ENCODE assay signal across 17 cellular contexts in genomic region chr10:61262486-61263261, GRCh38.
A peak's percentile ranks its signal among the peaks of the same experiment; 100 is the strongest.
DNase-seq lines count a peak whose midpoint lies in the region; ATAC-seq and TF ChIP-seq lines count a peak whose summit lies in the region.
"Had no signal": no experiment of that assay in that cellular context is flagged by ENCODE, and none has a peak within 500 bp of the region (broad histone marks: within the 10 kb centered on the region; RNA-seq: fewer than 3 reads in every experiment).

No MANE protein-coding gene starts in this region.

- H3K79me2 ChIP-seq in SK-N-SH (ENCODE audit: insufficient read depth), result no peaks in the 10 kb centered on the region
- H3K79me2 ChIP-seq in fibroblast of lung (ENCODE audit: control insufficient read depth, insufficient read depth, low read length), result no peaks in the 10 kb centered on the region

- H2AFZ ChIP-seq in SK-N-SH (ENCODE audit: low read depth) (no peak overlapping the region), fibroblast of lung (ENCODE audit: low read length) (no peak overlapping the region)

- TF ChIP-seq CTCF in SK-N-SH (IDR thresholded peaks at IDR 0.05) (no peak), fibroblast of lung (conservative IDR thresholded peaks at IDR 0.05 in 1 of 2, IDR thresholded peaks at IDR 0.05 in 1 of 2; ENCODE audit: low read depth in 1 of 2, low read length in 2 of 2) (no peak)

- no peak overlapping the region for H3K4me3 ChIP-seq in SK-N-SH (ENCODE audit: low read depth in 2 of 2, low read length in 1 of 2)
- no peak overlapping the region for H3K4me3 ChIP-seq in fibroblast of lung (replicated peaks in 1 of 4; ENCODE audit: control extremely low read depth in 1 of 4, insufficient read depth in 1 of 4, low read depth in 3 of 4, low read length in 4 of 4)
- H3K4me3 ChIP-seq: ascending aorta, mucosa of descending colon had no signal

- H3K4me1 ChIP-seq in SK-N-SH (ENCODE audit: control insufficient read depth in 1 of 2, insufficient read depth in 2 of 2, low read depth in 1 of 2, low read length in 1 of 2) (no peaks in the 10 kb centered on the region), fibroblast of lung (ENCODE audit: control insufficient read depth, extremely low read depth, insufficient read depth, low read length) (peaks cover 2% of the 10 kb centered on the region)
- H3K4me1 ChIP-seq: ascending aorta had no signal

- H3K27ac ChIP-seq in SK-N-SH (ENCODE audit: low read depth in 2 of 2, low read length in 1 of 2) (peak overlapping the region in 1 of 2 experiments; percentile 59; a peak in 2 of 4 replicates), fibroblast of lung (ENCODE audit: insufficient read depth, low read length) (no peak overlapping the region)
- H3K27ac ChIP-seq: ascending aorta had no signal

- CTCF ChIA-PET in SK-N-SH (lab: Yijun Ruan, JAX), result interaction anchor here (1.2 kb wide), 2 partner anchors 21 to 122 kb away, joined by 3 read pairs; no protein-coding TSS in a partner anchor

- H3K9me3 ChIP-seq in SK-N-SH (no peaks in the 10 kb centered on the region), fibroblast of lung (ENCODE audit: control insufficient read depth, insufficient read depth, low read depth, low read length) (no peaks in the 10 kb centered on the region)
- H3K9me3 ChIP-seq: ascending aorta, mucosa of descending colon had no signal

- no peaks in the 10 kb centered on the region for H3K9me2 ChIP-seq in SK-N-SH

- no peak for TF ChIP-seq RAD21 in SK-N-SH (IDR thresholded peaks at IDR 0.05; ENCODE audit: low read length)

- TF ChIP-seq EP300 in SK-N-SH (IDR thresholded peaks at IDR 0.05; ENCODE audit: borderline replicate concordance in 1 of 2, low read depth in 1 of 2, low read length in 1 of 2), result no peak

- H3F3A ChIP-seq in SK-N-SH (replicated peaks; ENCODE audit: insufficient read depth), result peaks cover 3% of the 10 kb centered on the region

- no peaks in the 10 kb centered on the region for H3K36me3 ChIP-seq in SK-N-SH (replicated peaks in 1 of 2; ENCODE audit: control insufficient read depth in 1 of 2, insufficient read depth in 2 of 2, low read length in 1 of 2)
- no peaks in the 10 kb centered on the region for H3K36me3 ChIP-seq in fibroblast of lung (ENCODE audit: control insufficient read depth, insufficient read depth, low read length)
- H3K36me3 ChIP-seq: ascending aorta had no signal

- no peak overlapping the region; the same call in 1 of the 2 replicates for H3K4me2 ChIP-seq in SK-N-SH
- peak overlapping the region; percentile 11 for H3K4me2 ChIP-seq in fibroblast of lung (ENCODE audit: extremely low read depth, insufficient read depth, low read length)

- POLR2A ChIA-PET in SK-N-SH (lab: Yijun Ruan, JAX), result no interaction called here

- DNase-seq in GM03348 (ENCODE audit: low spot score), result peak; percentile 72
- no peak for DNase-seq in SK-N-SH
- peak; percentile 78 to 84 for DNase-seq in fibroblast of lung (ENCODE audit: low read depth in 2 of 2)
- DNase-seq in superior temporal gyrus (ENCODE audit: extremely low spot score), result peak; percentile 35
- no peak for DNase-seq in NCI-H2107 treated with DMSO at 0.1 percent for 48 hours (lab: John Stamatoyannopoulos, UW; ENCODE audit: unreplicated experiment)
- DNase-seq in hypothalamus (lab: John Stamatoyannopoulos, UW), result no peak
- DNase-seq: activated effector memory CD4-positive, alpha-beta T cell treated with anti-CD3 and anti-CD28 coated beads, Interleukin-2, amount 50 U/mL, for 16 hours; GOT3; Kasumi-1; mucosa of descending colon; NCI-H1417 treated with DMSO at 0.1 percent for 48 hours; occipital lobe; SHP77; stimulated activated CD4-positive, alpha-beta T cell treated with anti-CD3 and anti-CD28 coated beads, Interleukin-4, amount 100 ng/mL, for 4 hours; T-helper 9 cell had no signal

- H4K20me1 ChIP-seq in SK-N-SH (ENCODE audit: insufficient read depth) (no peaks in the 10 kb centered on the region), fibroblast of lung (ENCODE audit: control insufficient read depth, extremely low read depth, insufficient read depth, low read length) (no peaks in the 10 kb centered on the region)

- no peaks in the 10 kb centered on the region for H3K27me3 ChIP-seq in SK-N-SH (ENCODE audit: insufficient read depth)
- H3K27me3 ChIP-seq in fibroblast of lung (ENCODE audit: control insufficient read depth, insufficient read depth, low read length), result no peaks in the 10 kb centered on the region
- H3K27me3 ChIP-seq: ascending aorta had no signal

- ATAC-seq in GM18867 (IDR thresholded peaks at IDR 0.05; ENCODE audit: unreplicated experiment), result no peak
- ATAC-seq: mucosa of descending colon had no signal

- 33% methylated on average over 3 of the region's 3 CpGs for WGBS in SK-N-SH (ENCODE audit: low lambda C conversion rate)

- H3K9ac ChIP-seq in SK-N-SH (no peak overlapping the region), fibroblast of lung (ENCODE audit: insufficient read depth, low read length) (no peak overlapping the region)

TF ChIP-seq in SK-N-SH, 30 proteins besides CTCF, POLR2A, EP300 and RAD21:
- TF ChIP-seq RCOR1 (IDR thresholded peaks at IDR 0.05; ENCODE audit: low read length) (no peak), TCF12 (IDR thresholded peaks at IDR 0.05) (peak; percentile 74), JUND (IDR thresholded peaks at IDR 0.05) (peak; percentile 18; the same call in 1 of the 2 replicates)

Comparison
In these comparisons a context has a peak if more than half of its experiments do, and no peak if none do; other contexts are left out.
1. DNase-seq: peak in GM03348 (single experiment), fibroblast of lung (2 of 2) and superior temporal gyrus (single experiment); none in SK-N-SH (single experiment), NCI-H2107 treated with DMSO at 0.1 percent for 48 hours (single experiment) and hypothalamus (0 of 51).